Comparison of ENCODE assay signal across 33 cellular contexts in the genomic region with DNA sequence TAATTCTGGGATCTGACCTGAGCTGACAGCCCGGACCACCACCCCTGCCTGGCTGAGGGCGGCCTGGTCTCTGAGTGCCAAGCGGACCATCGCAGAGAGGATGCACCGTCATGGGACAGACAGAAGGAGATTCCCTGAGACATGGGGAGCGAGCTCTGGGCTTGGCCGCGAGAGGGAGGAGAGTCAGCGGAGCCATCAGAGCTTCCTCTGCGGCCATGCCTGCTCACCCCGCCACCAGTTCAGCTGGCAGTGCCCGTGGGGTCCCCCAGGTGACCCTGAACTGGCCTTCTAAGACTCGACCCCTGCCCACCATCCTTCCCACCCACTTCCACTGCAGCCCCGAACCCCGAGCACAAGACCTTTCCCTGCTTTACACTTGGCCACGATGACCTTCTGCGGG.
"Had no signal": no experiment of that assay in that cellular context is flagged by ENCODE, and none has a peak within 500 bp of the region (broad histone marks: within the 10 kb centered on the region; RNA-seq: fewer than 3 reads in every experiment).

No MANE protein-coding gene starts in this region.

- H3K9me3 ChIP-seq: adrenal gland, body of pancreas, breast epithelium had no signal

- H3K27ac ChIP-seq: adrenal gland, breast epithelium, KMS-11, PC-9, VCaP had no signal

- FAIRE-seq: astrocyte, RCC 7860 had no signal

- H3K36me3 ChIP-seq: adrenal gland, breast epithelium had no signal

- DNase-seq: activated B cell treated with CpG ODN at 0.5 μM for 24 hours; activated CD4-positive, alpha-beta memory T cell treated with anti-CD3 and anti-CD28 coated beads for 36 hours; activated CD4-positive, alpha-beta T cell treated with anti-CD3 and anti-CD28 coated beads for 4 hours; activated CD4-positive, alpha-beta T cell treated with anti-CD3 and anti-CD28 coated beads, Interleukin-2, amount 50 U/mL, for 1 hour; activated CD4-positive, CD25-positive, alpha-beta regulatory T cell treated with anti-CD3 and anti-CD28 coated beads, Interleukin-2, amount 50 U/mL, for 72 hours; activated CD8-positive, alpha-beta memory T cell treated with anti-CD3 and anti-CD28 coated beads, Interleukin-2, amount 50 U/mL, for 4 hours; activated gamma-delta T cell treated with Interleukin-2 at 50 U/mL for 16 hours; activated naive CD4-positive, alpha-beta T cell treated with anti-CD3 and anti-CD28 coated beads for 36 hours; activated T-cell treated with anti-CD3 and anti-CD28 coated beads for 4 hours; activated T-cell treated with anti-CD3 and anti-CD28 coated beads, Interleukin-2, amount 50 U/mL, for 4 hours; adrenal gland; MM.1S; MV-4-11; NCI-H1092 treated with DMSO at 0.1 percent for 48 hours; NCI-H1436; NCI-H1694; NCI-H1930; NCI-H2081 treated with DMSO at 0.1 percent for 48 hours; NCI-H226; NCI-H524 treated with DMSO at 0.1 percent for 48 hours; NK-92 treated with Interleukin-12 subunit alpha and Interleukin-12 subunit beta, amount 100 ng/mL, for 24 hours; PC-9; Right ventricle myocardium superior; SW 1271; T-helper 1 cell; T-helper 2 cell; T-helper 9 cell had no signal

- H3K27me3 ChIP-seq: adrenal gland, body of pancreas had no signal

- H3K4me1 ChIP-seq: adrenal gland, body of pancreas, breast epithelium had no signal

- H3K4me3 ChIP-seq: adrenal gland, body of pancreas, breast epithelium, PC-9 had no signal
